8 cellular contexts compared by ENCODE assay signal in the genomic region with DNA sequence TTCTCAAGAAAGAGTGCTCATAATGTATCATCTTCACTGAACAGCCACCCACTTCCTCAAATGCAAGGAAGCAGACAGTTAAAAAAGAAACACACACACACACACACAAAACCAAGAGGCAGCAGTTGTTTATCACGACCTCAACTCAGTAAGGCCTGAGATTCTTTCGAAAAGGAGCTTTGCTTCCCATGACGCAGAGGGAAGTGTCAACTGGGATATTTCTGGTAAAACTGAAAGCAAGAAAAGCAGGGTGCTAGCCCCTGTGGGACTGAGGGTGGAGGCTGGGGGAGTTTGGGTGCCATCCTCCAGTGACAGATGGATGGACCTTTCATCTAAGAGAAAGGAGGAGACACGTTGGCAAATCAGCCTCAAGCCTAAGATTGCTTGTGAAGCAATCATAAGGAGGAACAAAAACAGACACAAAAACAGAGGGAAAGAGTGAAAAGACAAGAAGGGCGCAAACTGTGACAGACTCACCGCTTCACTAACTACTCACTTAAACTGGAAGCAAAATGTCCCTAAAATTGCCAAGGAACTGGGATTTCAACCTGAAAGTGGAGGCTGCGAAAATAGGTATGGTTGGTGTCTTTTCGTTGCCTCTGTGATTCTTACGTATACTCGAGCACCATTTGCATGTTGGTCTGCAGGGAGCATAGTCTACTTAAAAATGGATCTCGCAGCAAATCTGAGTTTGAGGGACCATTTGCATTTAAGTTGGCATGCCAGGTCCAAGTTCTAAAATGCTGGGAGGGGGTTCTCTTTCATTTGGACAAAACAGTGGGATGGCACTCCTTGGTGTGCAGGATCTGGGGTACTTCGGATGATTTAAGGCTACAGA. TPM values are rescaled to one million over a fixed set of nuclear protein-coding genes. Genes with fewer than 3 reads are reported as not detected.
A peak's percentile ranks its signal among the peaks of the same experiment; 100 is the strongest.
DNase-seq lines count a peak whose midpoint lies in the region; ATAC-seq and TF ChIP-seq lines count a peak whose summit lies in the region.

A gene with protein sequence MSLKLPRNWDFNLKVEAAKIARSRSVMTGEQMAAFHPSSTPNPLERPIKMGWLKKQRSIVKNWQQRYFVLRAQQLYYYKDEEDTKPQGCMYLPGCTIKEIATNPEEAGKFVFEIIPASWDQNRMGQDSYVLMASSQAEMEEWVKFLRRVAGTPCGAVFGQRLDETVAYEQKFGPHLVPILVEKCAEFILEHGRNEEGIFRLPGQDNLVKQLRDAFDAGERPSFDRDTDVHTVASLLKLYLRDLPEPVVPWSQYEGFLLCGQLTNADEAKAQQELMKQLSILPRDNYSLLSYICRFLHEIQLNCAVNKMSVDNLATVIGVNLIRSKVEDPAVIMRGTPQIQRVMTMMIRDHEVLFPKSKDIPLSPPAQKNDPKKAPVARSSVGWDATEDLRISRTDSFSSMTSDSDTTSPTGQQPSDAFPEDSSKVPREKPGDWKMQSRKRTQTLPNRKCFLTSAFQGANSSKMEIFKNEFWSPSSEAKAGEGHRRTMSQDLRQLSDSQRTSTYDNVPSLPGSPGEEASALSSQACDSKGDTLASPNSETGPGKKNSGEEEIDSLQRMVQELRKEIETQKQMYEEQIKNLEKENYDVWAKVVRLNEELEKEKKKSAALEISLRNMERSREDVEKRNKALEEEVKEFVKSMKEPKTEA (plus strand): TSS at position 124 of the 838 bp plus-strand sequence. CDS start 389 bp downstream, at position 513.

- peak within 1 kb of the TSS; percentile 88 for H3K27ac ChIP-seq in effector memory CD4-positive, alpha-beta T cell (ENCODE audit: insufficient read depth, low read length, poor library complexity, severe bottlenecking)
- no peak within 1 kb of the TSS for H3K27ac ChIP-seq in SK-N-SH (ENCODE audit: low read depth in 2 of 2, low read length in 1 of 2)

- CTCF ChIA-PET in SK-N-SH (lab: Yijun Ruan, JAX), result interaction anchor here (1.0 to 2.1 kb wide), 8 partner anchors 14 to 272 kb away, joined by 3 to 10 read pairs (median 5); no protein-coding TSS in a partner anchor

- H2AFZ ChIP-seq in SK-N-SH (ENCODE audit: low read depth), result no peak within 1 kb of the TSS

- TF ChIP-seq RAD21 in SK-N-SH (IDR thresholded peaks at IDR 0.05; ENCODE audit: low read length), result no peak

- H3K4me3 ChIP-seq in effector memory CD4-positive, alpha-beta T cell (ENCODE audit: insufficient read depth, low read depth, low read length, poor library complexity, severe bottlenecking), result peak within 1 kb of the TSS; percentile 75
- H3K4me3 ChIP-seq in SK-N-SH (ENCODE audit: low read depth in 2 of 2, low read length in 1 of 2), result no peak within 1 kb of the TSS

- no peaks in the 10 kb centered on the region for H3K9me3 ChIP-seq in effector memory CD4-positive, alpha-beta T cell (ENCODE audit: control insufficient read depth, low read length)
- H3K9me3 ChIP-seq in SK-N-SH, result no peaks in the 10 kb centered on the region

- peaks cover 33% of the 10 kb centered on the region for H3K4me1 ChIP-seq in effector memory CD4-positive, alpha-beta T cell (ENCODE audit: control insufficient read depth, insufficient read depth, low read length, poor library complexity, severe bottlenecking)
- H3K4me1 ChIP-seq in SK-N-SH (ENCODE audit: control insufficient read depth in 1 of 2, insufficient read depth in 2 of 2, low read depth in 1 of 2, low read length in 1 of 2), result no peaks in the 10 kb centered on the region

- no peak for TF ChIP-seq CTCF in SK-N-SH (IDR thresholded peaks at IDR 0.05)

- H3K9me2 ChIP-seq in SK-N-SH, result no peaks in the 10 kb centered on the region

- TF ChIP-seq EP300 in SK-N-SH (IDR thresholded peaks at IDR 0.05; ENCODE audit: borderline replicate concordance in 1 of 2, low read depth in 1 of 2, low read length in 1 of 2), result no peak

- H4K20me1 ChIP-seq in SK-N-SH (ENCODE audit: insufficient read depth), result no peaks in the 10 kb centered on the region

- peak in 3 of 5 donors; percentile 27 to 90 (median 36) for DNase-seq in T-helper 1 cell
- no peak for DNase-seq in effector memory CD4-positive, alpha-beta T cell
- DNase-seq in stimulated activated CD4-positive, alpha-beta T cell treated with anti-CD3 and anti-CD28 coated beads, Interleukin-12 subunit alpha, Interleukin-12 subunit beta, amount 100 ng/mL, for 4 hours, result peak; percentile 45
- no peak for DNase-seq in SW480 (ENCODE audit: low spot score)
- DNase-seq in SK-N-SH, result no peak
- no peak for DNase-seq in NCI-H1092 (lab: John Stamatoyannopoulos, UW)

- no peaks in the 10 kb centered on the region for H3K36me3 ChIP-seq in effector memory CD4-positive, alpha-beta T cell (ENCODE audit: control insufficient read depth, insufficient read depth, low read length)
- no peaks in the 10 kb centered on the region for H3K36me3 ChIP-seq in SK-N-SH (replicated peaks in 1 of 2; ENCODE audit: control insufficient read depth in 1 of 2, insufficient read depth in 2 of 2, low read length in 1 of 2)

- no peak within 1 kb of the TSS for H3K9ac ChIP-seq in SK-N-SH

- 54% methylated on average over 12 of the region's 12 CpGs for WGBS in SK-N-SH (ENCODE audit: low lambda C conversion rate)

- H3K4me2 ChIP-seq in SK-N-SH, result no peak within 1 kb of the TSS

- no peaks in the 10 kb centered on the region for H3K79me2 ChIP-seq in SK-N-SH (ENCODE audit: insufficient read depth)

- POLR2A ChIA-PET in SK-N-SH (lab: Yijun Ruan, JAX), result no interaction called here

- H3K27me3 ChIP-seq in effector memory CD4-positive, alpha-beta T cell (replicated peaks; ENCODE audit: control insufficient read depth, insufficient read depth, low read length, poor library complexity, severe bottlenecking), result no peaks in the 10 kb centered on the region
- no peaks in the 10 kb centered on the region for H3K27me3 ChIP-seq in SK-N-SH (ENCODE audit: insufficient read depth)

- peak; percentile 41 for ATAC-seq in GM18861 (IDR thresholded peaks at IDR 0.05; ENCODE audit: unreplicated experiment)
- ATAC-seq in HG02973 (IDR thresholded peaks at IDR 0.05; ENCODE audit: unreplicated experiment), result peak; percentile 47

- H3F3A ChIP-seq in SK-N-SH (replicated peaks; ENCODE audit: insufficient read depth), result no peaks in the 10 kb centered on the region

TF ChIP-seq in SK-N-SH, 30 proteins besides CTCF, POLR2A, EP300 and RAD21:
- TF ChIP-seq TAF1 (IDR thresholded peaks at IDR 0.05; ENCODE audit: borderline replicate concordance, low read depth, low read length) (no peak), POLR2AphosphoS5 (IDR thresholded peaks at IDR 0.05; ENCODE audit: low read depth, low read length) (no peak), TEAD4 (IDR thresholded peaks at IDR 0.05; ENCODE audit: borderline replicate concordance, insufficient read depth) (no peak), EZH2phosphoT487 (IDR thresholded peaks at IDR 0.05; ENCODE audit: borderline replicate concordance, low read depth) (no peak), FOXM1 (IDR thresholded peaks at IDR 0.05; ENCODE audit: low read depth) (no peak), NRF1 (IDR thresholded peaks at IDR 0.05; ENCODE audit: low read depth, low read length) (no peak)
- TF ChIP-seq, protein P1, sequence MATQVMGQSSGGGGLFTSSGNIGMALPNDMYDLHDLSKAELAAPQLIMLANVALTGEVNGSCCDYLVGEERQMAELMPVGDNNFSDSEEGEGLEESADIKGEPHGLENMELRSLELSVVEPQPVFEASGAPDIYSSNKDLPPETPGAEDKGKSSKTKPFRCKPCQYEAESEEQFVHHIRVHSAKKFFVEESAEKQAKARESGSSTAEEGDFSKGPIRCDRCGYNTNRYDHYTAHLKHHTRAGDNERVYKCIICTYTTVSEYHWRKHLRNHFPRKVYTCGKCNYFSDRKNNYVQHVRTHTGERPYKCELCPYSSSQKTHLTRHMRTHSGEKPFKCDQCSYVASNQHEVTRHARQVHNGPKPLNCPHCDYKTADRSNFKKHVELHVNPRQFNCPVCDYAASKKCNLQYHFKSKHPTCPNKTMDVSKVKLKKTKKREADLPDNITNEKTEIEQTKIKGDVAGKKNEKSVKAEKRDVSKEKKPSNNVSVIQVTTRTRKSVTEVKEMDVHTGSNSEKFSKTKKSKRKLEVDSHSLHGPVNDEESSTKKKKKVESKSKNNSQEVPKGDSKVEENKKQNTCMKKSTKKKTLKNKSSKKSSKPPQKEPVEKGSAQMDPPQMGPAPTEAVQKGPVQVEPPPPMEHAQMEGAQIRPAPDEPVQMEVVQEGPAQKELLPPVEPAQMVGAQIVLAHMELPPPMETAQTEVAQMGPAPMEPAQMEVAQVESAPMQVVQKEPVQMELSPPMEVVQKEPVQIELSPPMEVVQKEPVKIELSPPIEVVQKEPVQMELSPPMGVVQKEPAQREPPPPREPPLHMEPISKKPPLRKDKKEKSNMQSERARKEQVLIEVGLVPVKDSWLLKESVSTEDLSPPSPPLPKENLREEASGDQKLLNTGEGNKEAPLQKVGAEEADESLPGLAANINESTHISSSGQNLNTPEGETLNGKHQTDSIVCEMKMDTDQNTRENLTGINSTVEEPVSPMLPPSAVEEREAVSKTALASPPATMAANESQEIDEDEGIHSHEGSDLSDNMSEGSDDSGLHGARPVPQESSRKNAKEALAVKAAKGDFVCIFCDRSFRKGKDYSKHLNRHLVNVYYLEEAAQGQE (IDR thresholded peaks at IDR 0.05; ENCODE audit: low read depth, low read length), result no peak

RNA-seq across cellular contexts. Expression of the gene that starts here (rescaled TPM):
- polyA plus RNA-seq in SK-N-SH (2012; rRNA removed), result not detected in 2 replicates
- polyA plus RNA-seq in SK-N-SH (2012; cell fraction: cytosol; rRNA removed), result not detected in 2 replicates
- not detected in 2 replicates for polyA plus RNA-seq in SK-N-SH (2012; cell fraction: nucleus; rRNA removed)

Comparison
In these comparisons a context has a peak if more than half of its experiments do, and no peak if none do; other contexts are left out.
1. DNase-seq: peak in T-helper 1 cell (3 of 5) and stimulated activated CD4-positive, alpha-beta T cell treated with anti-CD3 and anti-CD28 coated beads, Interleukin-12 subunit alpha, Interleukin-12 subunit beta, amount 100 ng/mL, for 4 hours (single experiment); none in effector memory CD4-positive, alpha-beta T cell (0 of 3), SW480 (single experiment), SK-N-SH (single experiment) and NCI-H1092 (single experiment).